ENCODE assay signal across 20 cellular contexts in genomic region chr15:63172376-63173115, GRCh38. TPM values are rescaled to one million over a fixed set of nuclear protein-coding genes. Genes with fewer than 3 reads are reported as not detected.
DNase-seq lines count a peak whose midpoint lies in the region; ATAC-seq and TF ChIP-seq lines count a peak whose summit lies in the region.
"Had no signal": no experiment of that assay in that cellular context is flagged by ENCODE, and none has a peak within 500 bp of the region (broad histone marks: within the 10 kb centered on the region; RNA-seq: fewer than 3 reads in every experiment).

No MANE protein-coding gene starts in this region.

- H3K27me3 ChIP-seq in right atrium auricular region: no peaks in the 10 kb centered on the region
- H3K27me3 ChIP-seq in hepatocyte: no peaks in the 10 kb centered on the region
- H3K27me3 ChIP-seq: dorsolateral prefrontal cortex, gastroesophageal sphincter, pancreas, suprapubic skin had no signal

- 73% methylated on average over 7 of the region's 7 CpGs for WGBS in hepatocyte (ENCODE audit: low lambda C conversion rate, missing lambda C conversion rate)

- no peak for TF ChIP-seq CTCF in right atrium auricular region (IDR thresholded peaks at IDR 0.05)
- no peak for TF ChIP-seq CTCF in hepatocyte (IDR thresholded peaks at IDR 0.05; ENCODE audit: poor library complexity)
- TF ChIP-seq CTCF in CD14-positive monocyte (IDR thresholded peaks at IDR 0.05): no peak

- ATAC-seq in Right ventricle myocardium inferior (no peak), GM18873 (IDR thresholded peaks at IDR 0.05; ENCODE audit: low FRiP score, unreplicated experiment) (no peak), HG03520 (IDR thresholded peaks at IDR 0.05; ENCODE audit: unreplicated experiment) (no peak)
- no peak for ATAC-seq in activated T-helper 17 cell treated with anti-CD3 and anti-CD28 coated beads, Interleukin-2, amount 50 U/mL, for 72 hours (replicated peaks)
- ATAC-seq: gastroesophageal sphincter, pancreas had no signal

- H3K36me3 ChIP-seq in right atrium auricular region (no peaks in the 10 kb centered on the region), hepatocyte (replicated peaks; ENCODE audit: insufficient read depth, low read depth) (no peaks in the 10 kb centered on the region)
- H3K36me3 ChIP-seq: gastroesophageal sphincter, pancreas, suprapubic skin had no signal

- no peaks in the 10 kb centered on the region for H3K9me2 ChIP-seq in hepatocyte (replicated peaks; ENCODE audit: insufficient read depth)

- no peak overlapping the region for H2AFZ ChIP-seq in hepatocyte

- no peaks in the 10 kb centered on the region for H3K9me3 Mint-ChIP-seq in activated T-helper 17 cell treated with anti-CD3 and anti-CD28 coated beads, Interleukin-2, amount 50 U/mL, for 72 hours
- H3K9me3 Mint-ChIP-seq in CD14-positive monocyte: no peaks in the 10 kb centered on the region
- H3K9me3 Mint-ChIP-seq: activated B cell treated with CpG ODN at 0.5 μM for 24 hours; activated CD4-positive, alpha-beta memory T cell treated with anti-CD3 and anti-CD28 coated beads, Interleukin-2, amount 10 ng/mL, durations not matched to agents 7 days and 5 days; memory B cell; naive B cell; T-helper 2 cell treated with Interferon-gamma antibody and Interleukin-4, amounts not matched to agents 5 μg/mL and 100 μg/mL, for 36 hours had no signal

- H3K4me1 Mint-ChIP-seq in activated T-helper 17 cell treated with anti-CD3 and anti-CD28 coated beads, Interleukin-2, amount 50 U/mL, for 72 hours: peaks cover 6% of the 10 kb centered on the region
- H3K4me1 Mint-ChIP-seq in CD14-positive monocyte: no peaks in the 10 kb centered on the region
- H3K4me1 Mint-ChIP-seq: memory B cell, naive B cell had no signal

- no peaks in the 10 kb centered on the region for H3K79me2 ChIP-seq in hepatocyte

- no peaks in the 10 kb centered on the region for H4K20me1 ChIP-seq in hepatocyte (ENCODE audit: insufficient read depth, poor library complexity, severe bottlenecking)

- H3K27me3 Mint-ChIP-seq in activated T-helper 17 cell treated with anti-CD3 and anti-CD28 coated beads, Interleukin-2, amount 50 U/mL, for 72 hours: no peaks in the 10 kb centered on the region
- H3K27me3 Mint-ChIP-seq in CD14-positive monocyte (ENCODE audit: low read depth in 3 of 3): peaks cover 0 to 3% (median 0%) of the 10 kb centered on the region in 3 donors
- H3K27me3 Mint-ChIP-seq: activated B cell treated with CpG ODN at 0.5 μM for 24 hours; activated CD4-positive, alpha-beta memory T cell treated with anti-CD3 and anti-CD28 coated beads, Interleukin-2, amount 10 ng/mL, durations not matched to agents 7 days and 5 days; memory B cell; naive B cell had no signal

- H3K4me2 ChIP-seq in hepatocyte: no peak overlapping the region

- peak; percentile 32 for DNase-seq in right atrium auricular region (ENCODE audit: low spot score)
- no peak for DNase-seq in Right ventricle myocardium inferior (ENCODE audit: missing footprints)
- peak; percentile 14 for DNase-seq in hepatocyte (ENCODE audit: low spot score)
- no peak for DNase-seq in CD14-positive monocyte (ENCODE audit: low spot score)
- DNase-seq in T-helper 2 cell: no peak
- DNase-seq: activated B cell treated with CpG ODN at 0.5 μM for 24 hours; activated CD4-positive, alpha-beta memory T cell treated with anti-CD3 and anti-CD28 coated beads, Interleukin-2, amount 10 ng/mL, durations not matched to agents 7 days and 5 days; dorsolateral prefrontal cortex; HCEC 1CT; naive B cell; NCI-H1105; pancreas had no signal

- H3K36me3 Mint-ChIP-seq in activated T-helper 17 cell treated with anti-CD3 and anti-CD28 coated beads, Interleukin-2, amount 50 U/mL, for 72 hours (ENCODE audit: low read depth): no peaks in the 10 kb centered on the region
- no peaks in the 10 kb centered on the region for H3K36me3 Mint-ChIP-seq in CD14-positive monocyte
- H3K36me3 Mint-ChIP-seq: memory B cell, naive B cell had no signal

- peak overlapping the region; percentile 12 for H3K27ac Mint-ChIP-seq in activated T-helper 17 cell treated with anti-CD3 and anti-CD28 coated beads, Interleukin-2, amount 50 U/mL, for 72 hours
- H3K27ac Mint-ChIP-seq in CD14-positive monocyte: peak overlapping the region in 1 of 7 donors; percentile 38
- H3K27ac Mint-ChIP-seq: activated B cell treated with CpG ODN at 0.5 μM for 24 hours; activated CD4-positive, alpha-beta memory T cell treated with anti-CD3 and anti-CD28 coated beads, Interleukin-2, amount 10 ng/mL, durations not matched to agents 7 days and 5 days; memory B cell; T-helper 2 cell treated with Interferon-gamma antibody and Interleukin-4, amounts not matched to agents 5 μg/mL and 100 μg/mL, for 36 hours had no signal

- H3K4me3 Mint-ChIP-seq in activated T-helper 17 cell treated with anti-CD3 and anti-CD28 coated beads, Interleukin-2, amount 50 U/mL, for 72 hours: no peak overlapping the region
- H3K4me3 Mint-ChIP-seq in CD14-positive monocyte: no peak overlapping the region
- H3K4me3 Mint-ChIP-seq: activated B cell treated with CpG ODN at 0.5 μM for 24 hours; activated CD4-positive, alpha-beta memory T cell treated with anti-CD3 and anti-CD28 coated beads, Interleukin-2, amount 10 ng/mL, durations not matched to agents 7 days and 5 days; memory B cell; T-helper 2 cell treated with Interferon-gamma antibody and Interleukin-4, amounts not matched to agents 5 μg/mL and 100 μg/mL, for 36 hours had no signal

- H3K4me1 ChIP-seq in right atrium auricular region (no peaks in the 10 kb centered on the region), hepatocyte (ENCODE audit: insufficient read depth) (peaks cover 1% of the 10 kb centered on the region)
- H3K4me1 ChIP-seq: gastroesophageal sphincter, pancreas, suprapubic skin had no signal

- intact Hi-C loops in Right ventricle myocardium inferior (cut with DNase I) (no loop called here), CD14-positive monocyte (cut with micrococcal nuclease) (no loop called here)

- H3K27ac ChIP-seq in right atrium auricular region (no peak overlapping the region), hepatocyte (no peak overlapping the region)
- H3K27ac ChIP-seq: C4-2B, gastroesophageal sphincter, pancreas, suprapubic skin had no signal

- H3K4me3 ChIP-seq in right atrium auricular region (no peak overlapping the region), hepatocyte (no peak overlapping the region)
- H3K4me3 ChIP-seq: dorsolateral prefrontal cortex, gastroesophageal sphincter, pancreas, suprapubic skin had no signal

- H3K9me3 ChIP-seq in right atrium auricular region: no peaks in the 10 kb centered on the region
- no peaks in the 10 kb centered on the region for H3K9me3 ChIP-seq in hepatocyte (ENCODE audit: low read depth)
- H3K9me3 ChIP-seq: gastroesophageal sphincter, pancreas, suprapubic skin had no signal

RNA-seq across cellular contexts. Expression of gene RPS27L, which starts 15.3 kb away (rescaled TPM):
- 10 to 100 TPM; 74.7 to 76.4 TPM for total RNA-seq in right atrium auricular region
- 193 TPM for total RNA-seq in Right ventricle myocardium inferior
- 100 to 1,000 TPM; 187 to 240 TPM for total RNA-seq in activated T-helper 17 cell treated with anti-CD3 and anti-CD28 coated beads, Interleukin-2, amount 50 U/mL, for 72 hours
- total RNA-seq in hepatocyte: 97.3 and 134 TPM in 2 replicates
- polyA plus RNA-seq in hepatocyte: 525 and 528 TPM in 2 replicates
- polyA plus RNA-seq in CD14-positive monocyte: 100 to 1,000 TPM; 178 to 196 TPM

RNA-seq across cellular contexts. Expression of gene RAB8B, which starts 16.9 kb away (rescaled TPM):
- total RNA-seq in right atrium auricular region (10 to 100 TPM; 10.2 to 19.3 TPM), Right ventricle myocardium inferior (12.3 TPM), hepatocyte (36.9 and 40.5 TPM in 2 replicates)
- 100 to 1,000 TPM in 1 of 2 donors, 10 to 100 TPM in 1; 68.1 to 185 TPM for total RNA-seq in activated T-helper 17 cell treated with anti-CD3 and anti-CD28 coated beads, Interleukin-2, amount 50 U/mL, for 72 hours
- polyA plus RNA-seq in hepatocyte (11.7 and 16.4 TPM in 2 replicates), CD14-positive monocyte (10 to 100 TPM; 58.9 to 77.3 TPM)

RNA-seq across cellular contexts. Expression of gene LACTB, which starts 50.9 kb away (rescaled TPM):
- 10 to 100 TPM; 10.6 to 20.5 TPM for total RNA-seq in right atrium auricular region
- total RNA-seq in Right ventricle myocardium inferior: 29.5 TPM
- 10 to 100 TPM; 20.3 to 26.0 TPM for total RNA-seq in activated T-helper 17 cell treated with anti-CD3 and anti-CD28 coated beads, Interleukin-2, amount 50 U/mL, for 72 hours
- total RNA-seq in hepatocyte: 19.6 and 31.0 TPM in 2 replicates
- polyA plus RNA-seq in hepatocyte: 19.2 and 26.5 TPM in 2 replicates
- 10 to 100 TPM; 40.4 to 59.3 TPM for polyA plus RNA-seq in CD14-positive monocyte

Comparison
In these comparisons a context has a peak if more than half of its experiments do, and no peak if none do; other contexts are left out.
1. DNase-seq: peak in right atrium auricular region (single experiment) and hepatocyte (single experiment); none in Right ventricle myocardium inferior (single experiment), CD14-positive monocyte (single experiment) and T-helper 2 cell (0 of 5).